ENCODE assay signal across 15 cellular contexts in genomic region chr2:1082456-1083205, GRCh38.
DNase-seq lines count a peak whose midpoint lies in the region; ATAC-seq and TF ChIP-seq lines count a peak whose summit lies in the region.
"Had no signal": no experiment of that assay in that cellular context is flagged by ENCODE, and none has a peak within 500 bp of the region (broad histone marks: within the 10 kb centered on the region; RNA-seq: fewer than 3 reads in every experiment).

No MANE protein-coding gene starts in this region.

- H3K4me2 ChIP-seq in neural progenitor cell, result no peak overlapping the region
- H3K4me2 ChIP-seq: BLaER1, PC-9 had no signal

- DNase-seq in activated CD4-positive, alpha-beta T cell treated with anti-CD3 and anti-CD28 coated beads, Interleukin-2, amount 10 ng/mL, durations not matched to agents 24 days and 14 days, result peak; percentile 31
- no peak for DNase-seq in activated CD4-positive, alpha-beta T cell treated with anti-CD3 and anti-CD28 coated beads for 4 hours
- DNase-seq in endodermal cell (peak; percentile 67), iPS-NIHi11 (ENCODE audit: low spot score) (peak; percentile 54), neural progenitor cell (ENCODE audit: low spot score) (peak; percentile 63), putamen (ENCODE audit: low spot score) (no peak)
- DNase-seq in activated CD4-positive, CD25-positive, alpha-beta regulatory T cell (lab: John Stamatoyannopoulos, UW), result no peak
- DNase-seq: CD8-positive, alpha-beta memory T cell; NCI-H1417 treated with DMSO at 0.1 percent for 48 hours; NCI-H1930; NCI-H748 treated with DMSO at 0.1 percent for 48 hours; PC-9 had no signal

- H3K9me3 Mint-ChIP-seq in activated CD4-positive, alpha-beta T cell treated with anti-CD3 and anti-CD28 coated beads, Interleukin-2, amount 10 ng/mL, durations not matched to agents 24 days and 14 days, result no peaks in the 10 kb centered on the region
- H3K9me3 Mint-ChIP-seq in endodermal cell, result no peaks in the 10 kb centered on the region
- peaks cover 2% of the 10 kb centered on the region for H3K9me3 Mint-ChIP-seq in neural progenitor cell
- H3K9me3 Mint-ChIP-seq: CD8-positive, alpha-beta memory T cell had no signal

- H3K4me1 Mint-ChIP-seq in activated CD4-positive, alpha-beta T cell treated with anti-CD3 and anti-CD28 coated beads, Interleukin-2, amount 10 ng/mL, durations not matched to agents 24 days and 14 days, result no peaks in the 10 kb centered on the region
- H3K4me1 Mint-ChIP-seq in endodermal cell (peaks cover 3% of the 10 kb centered on the region), neural progenitor cell (peaks cover 21% of the 10 kb centered on the region)
- H3K4me1 Mint-ChIP-seq: CD8-positive, alpha-beta memory T cell had no signal

- intact Hi-C loops in activated CD4-positive, alpha-beta T cell treated with anti-CD3 and anti-CD28 coated beads, Interleukin-2, amount 10 ng/mL, durations not matched to agents 24 days and 14 days (cut with micrococcal nuclease), result no loop called here

- no peaks in the 10 kb centered on the region for H3K27me3 ChIP-seq in endodermal cell (ENCODE audit: control insufficient read depth, insufficient read depth, low read length, poor library complexity, severe bottlenecking)
- no peaks in the 10 kb centered on the region for H3K27me3 ChIP-seq in neural progenitor cell
- H3K27me3 ChIP-seq: BLaER1, SJCRH30 had no signal

- ATAC-seq in GM18861 (IDR thresholded peaks at IDR 0.05; ENCODE audit: unreplicated experiment), result no peak

- no peak for TF ChIP-seq CTCF in endodermal cell (conservative IDR thresholded peaks at IDR 0.05)
- TF ChIP-seq CTCF in neural progenitor cell (IDR thresholded peaks at IDR 0.05), result no peak

- no peaks in the 10 kb centered on the region for H3K27me3 Mint-ChIP-seq in activated CD4-positive, alpha-beta T cell treated with anti-CD3 and anti-CD28 coated beads, Interleukin-2, amount 10 ng/mL, durations not matched to agents 24 days and 14 days
- H3K27me3 Mint-ChIP-seq in endodermal cell (ENCODE audit: insufficient read depth), result no peaks in the 10 kb centered on the region
- H3K27me3 Mint-ChIP-seq in neural progenitor cell (ENCODE audit: insufficient read depth, low read depth), result peaks cover 5% of the 10 kb centered on the region

- H3F3A ChIP-seq in neural progenitor cell (ENCODE audit: low read depth), result no peaks in the 10 kb centered on the region

- WGBS in endodermal cell (ENCODE audit: insufficient coverage in 1 of 2, insufficient read length in 1 of 2), 2 experiments, result 80 to 90% methylated on average over 1 to 17 of the region's 17 CpGs

- no peaks in the 10 kb centered on the region for H3K36me3 ChIP-seq in endodermal cell (ENCODE audit: control insufficient read depth, insufficient read depth, low read length)
- H3K36me3 ChIP-seq in neural progenitor cell, result no peaks in the 10 kb centered on the region
- H3K36me3 ChIP-seq: BLaER1, SJCRH30 had no signal

- no peak overlapping the region for H3K4me3 ChIP-seq in endodermal cell (ENCODE audit: low read length)
- no peak overlapping the region for H3K4me3 ChIP-seq in neural progenitor cell
- H3K4me3 ChIP-seq: BLaER1, PC-9, SJCRH30 had no signal

- H3K9ac ChIP-seq in endodermal cell (ENCODE audit: extremely low read depth, low read length, poor library complexity, severe bottlenecking) (no peak overlapping the region), neural progenitor cell (no peak overlapping the region)
- H3K9ac ChIP-seq: BLaER1 had no signal

- H3K4me3 Mint-ChIP-seq in activated CD4-positive, alpha-beta T cell treated with anti-CD3 and anti-CD28 coated beads, Interleukin-2, amount 10 ng/mL, durations not matched to agents 24 days and 14 days, result no peak overlapping the region
- H3K4me3 Mint-ChIP-seq in endodermal cell (no peak overlapping the region), neural progenitor cell (no peak overlapping the region)
- H3K4me3 Mint-ChIP-seq: CD8-positive, alpha-beta memory T cell had no signal

- H3K4me1 ChIP-seq in endodermal cell (ENCODE audit: control insufficient read depth, insufficient read depth, low read length) (no peaks in the 10 kb centered on the region), neural progenitor cell (peaks cover 15% of the 10 kb centered on the region)
- H3K4me1 ChIP-seq: BLaER1, SJCRH30 had no signal

- H3K9me3 ChIP-seq in endodermal cell (ENCODE audit: control insufficient read depth, low read length) (no peaks in the 10 kb centered on the region), neural progenitor cell (ENCODE audit: low read depth) (no peaks in the 10 kb centered on the region)
- H3K9me3 ChIP-seq: BLaER1, SJCRH30 had no signal

- no peaks in the 10 kb centered on the region for H3K36me3 Mint-ChIP-seq in activated CD4-positive, alpha-beta T cell treated with anti-CD3 and anti-CD28 coated beads, Interleukin-2, amount 10 ng/mL, durations not matched to agents 24 days and 14 days (ENCODE audit: low read depth)
- H3K36me3 Mint-ChIP-seq in endodermal cell (ENCODE audit: low read depth) (no peaks in the 10 kb centered on the region), neural progenitor cell (no peaks in the 10 kb centered on the region)

- no peaks in the 10 kb centered on the region for H3K79me2 ChIP-seq in neural progenitor cell (ENCODE audit: low read depth)

- no peak overlapping the region for H2AFZ ChIP-seq in neural progenitor cell (replicated peaks)
- H2AFZ ChIP-seq: PC-9 had no signal

- no peak overlapping the region for H3K27ac Mint-ChIP-seq in activated CD4-positive, alpha-beta T cell treated with anti-CD3 and anti-CD28 coated beads, Interleukin-2, amount 10 ng/mL, durations not matched to agents 24 days and 14 days
- H3K27ac Mint-ChIP-seq in endodermal cell (no peak overlapping the region), neural progenitor cell (peak overlapping the region; percentile 84)
- H3K27ac Mint-ChIP-seq: CD8-positive, alpha-beta memory T cell had no signal

- H3K27ac ChIP-seq in endodermal cell (ENCODE audit: low read depth, low read length), result no peak overlapping the region
- H3K27ac ChIP-seq in neural progenitor cell, result no peak overlapping the region
- H3K27ac ChIP-seq: BLaER1, PC-9, SJCRH30 had no signal

- no peaks in the 10 kb centered on the region for H4K20me1 ChIP-seq in neural progenitor cell (ENCODE audit: low read depth)
- H4K20me1 ChIP-seq: BLaER1 had no signal

Comparison
In these comparisons a context has a peak if more than half of its experiments do, and no peak if none do; other contexts are left out.
1. DNase-seq: peak in activated CD4-positive, alpha-beta T cell treated with anti-CD3 and anti-CD28 coated beads, Interleukin-2, amount 10 ng/mL, durations not matched to agents 24 days and 14 days (single experiment), endodermal cell (single experiment), iPS-NIHi11 (single experiment) and neural progenitor cell (single experiment); none in activated CD4-positive, alpha-beta T cell treated with anti-CD3 and anti-CD28 coated beads for 4 hours (0 of 2), putamen (single experiment) and activated CD4-positive, CD25-positive, alpha-beta regulatory T cell (0 of 4).